8 cellular contexts compared by ENCODE assay signal in genomic region chr19:17579523-17580244, GRCh38. TPM values are rescaled to one million over a fixed set of nuclear protein-coding genes. Genes with fewer than 3 reads are reported as not detected.
DNase-seq lines count a peak whose midpoint lies in the region; ATAC-seq and TF ChIP-seq lines count a peak whose summit lies in the region.

No MANE protein-coding gene starts in this region.

- ATAC-seq in GM21515 (IDR thresholded peaks at IDR 0.05; ENCODE audit: unreplicated experiment) (no peak), GM18517 (IDR thresholded peaks at IDR 0.05; ENCODE audit: unreplicated experiment) (no peak)

- no peak overlapping the region for H4K5ac ChIP-seq in mesendoderm (ENCODE audit: low read length)

- H3K9me3 ChIP-seq in Caco-2: no peaks in the 10 kb centered on the region
- H3K9me3 ChIP-seq in HAP-1: no peaks in the 10 kb centered on the region

- H3K23ac ChIP-seq in mesendoderm (ENCODE audit: low read length): no peak overlapping the region

- in situ Hi-C loops in HAP-1 (cut with MboI; ENCODE audit: low sequenced_read_pairs): no loop called here

- H2AK5ac ChIP-seq in mesendoderm (ENCODE audit: low read length): no peak overlapping the region

- H3K27me3 ChIP-seq in Caco-2 (replicated peaks; ENCODE audit: control insufficient read depth, insufficient read depth, low read length): no peaks in the 10 kb centered on the region
- H3K27me3 ChIP-seq in HAP-1 (ENCODE audit: low read depth): no peaks in the 10 kb centered on the region
- H3K27me3 ChIP-seq in mesendoderm (ENCODE audit: insufficient read depth, low read length, poor library complexity): no peaks in the 10 kb centered on the region

- peaks cover 7% of the 10 kb centered on the region for H3K4me1 Mint-ChIP-seq in Caco-2 (ENCODE audit: low read depth, unreplicated experiment)

- H2BK120ac ChIP-seq in mesendoderm (ENCODE audit: low read depth, low read length): no peak overlapping the region

- no peaks in the 10 kb centered on the region for H3K27me3 Mint-ChIP-seq in Caco-2 (ENCODE audit: insufficient read depth, unreplicated experiment)

- H3K79me2 ChIP-seq in mesendoderm (ENCODE audit: control insufficient read depth, insufficient read depth, low read length): no peaks in the 10 kb centered on the region

- H3K4ac ChIP-seq in mesendoderm (ENCODE audit: low read depth, low read length): no peak overlapping the region

- H3K36me3 ChIP-seq in Caco-2 (ENCODE audit: control insufficient read depth, insufficient read depth, low read length): peaks cover 5% of the 10 kb centered on the region
- H3K36me3 ChIP-seq in HAP-1 (replicated peaks): peaks cover 54% of the 10 kb centered on the region
- H3K36me3 ChIP-seq in mesendoderm (ENCODE audit: control insufficient read depth, insufficient read depth, low read length): peaks cover 12% of the 10 kb centered on the region

- no peaks in the 10 kb centered on the region for H3K9me3 Mint-ChIP-seq in Caco-2 (ENCODE audit: unreplicated experiment)

- H3K56ac ChIP-seq in mesendoderm (ENCODE audit: low read length): peak overlapping the region; percentile 71

- peaks cover 69% of the 10 kb centered on the region for H3K36me3 Mint-ChIP-seq in Caco-2 (ENCODE audit: insufficient read depth, unreplicated experiment)

- no peak overlapping the region for H3K4me3 ChIP-seq in Caco-2 (ENCODE audit: low read depth, low read length)
- no peak overlapping the region for H3K4me3 ChIP-seq in HAP-1
- no peak overlapping the region for H3K4me3 ChIP-seq in mesendoderm (ENCODE audit: low read length)

- no CpG with 5 or more reads among the region's 20 CpGs for WGBS in mesendoderm (ENCODE audit: extremely low coverage, insufficient coverage, low lambda C conversion rate)

- H3K9ac ChIP-seq in mesendoderm (ENCODE audit: low read length): no peak overlapping the region

- no peaks in the 10 kb centered on the region for H3K79me1 ChIP-seq in mesendoderm (ENCODE audit: low read length)

- no peak overlapping the region for H4K8ac ChIP-seq in mesendoderm (ENCODE audit: low read depth, low read length)

- H3K18ac ChIP-seq in mesendoderm (ENCODE audit: low read length): no peak overlapping the region

- no peak for TF ChIP-seq CTCF in Caco-2 (IDR thresholded peaks at IDR 0.05; ENCODE audit: insufficient read depth in 1 of 2, low read depth in 1 of 2, low read length in 1 of 2, severe bottlenecking in 1 of 2, unreplicated experiment in 1 of 2)

- no TSS peak for BruUV-seq in Caco-2 (replicated peaks; lab: Mats Ljungman, UMichigan)

- H3K27ac ChIP-seq in mesendoderm (ENCODE audit: low read depth, low read length): no peak overlapping the region

- no peak overlapping the region for H3K4me3 Mint-ChIP-seq in Caco-2 (ENCODE audit: unreplicated experiment)

- no peak overlapping the region for H3K27ac Mint-ChIP-seq in Caco-2 (ENCODE audit: unreplicated experiment)

- H2BK5ac ChIP-seq in mesendoderm (ENCODE audit: low read length): no peak overlapping the region

- intact Hi-C loops in Caco-2 (cut with micrococcal nuclease; ENCODE audit: unreplicated experiment): no loop called here

- no peak overlapping the region for H2BK15ac ChIP-seq in mesendoderm (replicated peaks; ENCODE audit: low read depth)

- DNase-seq in Caco-2 (peak; percentile 69 to 72), HAP-1 (ENCODE audit: low spot score in 2 of 2) (peak; percentile 78 to 94), RPMI8226 (peak; percentile 44), dermis blood vessel endothelial cell (peak; percentile 73), mesendoderm (peak; percentile 90), activated gamma-delta T cell treated with Interleukin-2 at 50 U/mL for 16 hours (no peak)

- no peaks in the 10 kb centered on the region for H3K4me1 ChIP-seq in Caco-2
- H3K4me1 ChIP-seq in HAP-1: no peaks in the 10 kb centered on the region; the same call in 1 of the 2 replicates
- H3K4me1 ChIP-seq in mesendoderm (ENCODE audit: control insufficient read depth, low read depth, low read length): no peaks in the 10 kb centered on the region

- CTCF ChIA-PET in Caco-2 (lab: Charles Lee): no interaction called here

- POLR2A ChIA-PET in Caco-2 (lab: Charles Lee): interaction anchor here (0.6 kb wide), 1 partner anchor 279 kb away, joined by 6 read pairs; no protein-coding TSS in a partner anchor

- H3K4me2 ChIP-seq in mesendoderm (ENCODE audit: low read length): no peak overlapping the region

RNA-seq across cellular contexts. Expression of gene COLGALT1, which starts 24.2 kb away (rescaled TPM):
- total RNA-seq in Caco-2 (2022) (80.1 and 81.9 TPM in 2 replicates), dermis blood vessel endothelial cell (105 and 106 TPM in 2 replicates)
- polyA plus RNA-seq in mesendoderm (2013, experiment 1 of 2): 37.7 TPM
- polyA plus RNA-seq in mesendoderm (2013, experiment 2 of 2): 38.0 TPM
